Comparison of ENCODE assay signal across 39 cellular contexts in genomic region chr20:33042430-33042829, GRCh38. TPM values are rescaled to one million over a fixed set of nuclear protein-coding genes. Genes with fewer than 3 reads are reported as not detected.
"Had no signal": no experiment of that assay in that cellular context is flagged by ENCODE, and none has a peak within 500 bp of the region (broad histone marks: within the 10 kb centered on the region; RNA-seq: fewer than 3 reads in every experiment).

No MANE protein-coding gene starts in this region.

- H3K27me3 ChIP-seq: MG63 had no signal

- H3K4me3 ChIP-seq: MG63 had no signal

- H3K36me3 ChIP-seq: MG63 had no signal

- DNase-seq: Karpas-422, Kasumi-1, MG63, MM.1S, MV-4-11, NCI-H1048, NCI-H1092, NCI-H1092 treated with DMSO at 0.1 percent for 48 hours, NCI-H1105, NCI-H1105 treated with DMSO at 0.1 percent for 48 hours, NCI-H1417, NCI-H1417 treated with DMSO at 0.1 percent for 48 hours, NCI-H1436, NCI-H1436 treated with DMSO at 0.1 percent for 48 hours, NCI-H146, NCI-H1694, NCI-H1694 treated with DMSO at 0.1 percent for 48 hours, NCI-H187, NCI-H187 treated with DMSO at 0.1 percent for 48 hours, NCI-H1930, NCI-H2029, NCI-H2029 treated with DMSO at 0.1 percent for 48 hours, NCI-H2081, NCI-H2081 treated with DMSO at 0.1 percent for 48 hours, NCI-H2107, NCI-H2171, NCI-H2171 treated with DMSO at 0.1 percent for 48 hours, NCI-H2227 treated with DMSO at 0.1 percent for 48 hours, NCI-H226, NCI-H345, NCI-H446, NCI-H446 treated with DMSO at 0.1 percent for 48 hours, NCI-H510A, NCI-H510A treated with DMSO at 0.1 percent for 48 hours, NCI-H524 had no signal

- H3K9me3 ChIP-seq: MG63 had no signal

RNA-seq across cellular contexts. Expression of gene BPIFB6, which starts 11.0 kb away (rescaled TPM):
- total RNA-seq: LHCN-M2, M059J, MCF 10A, NCI-H460 had no signal

RNA-seq across cellular contexts. Expression of gene BPIFB3, which starts 11.3 kb away (rescaled TPM):
- total RNA-seq: LHCN-M2, M059J, MCF 10A, NCI-H460 had no signal

RNA-seq across cellular contexts. Expression of gene BPIFB2, which starts 34.9 kb away (rescaled TPM):
- total RNA-seq: LHCN-M2, M059J, MCF 10A, NCI-H460 had no signal

RNA-seq across cellular contexts. Expression of gene BPIFB4, which starts 37.0 kb away (rescaled TPM):
- total RNA-seq: LHCN-M2, M059J, MCF 10A, NCI-H460 had no signal

RNA-seq across cellular contexts. Expression of gene SUN5, which starts 38.2 kb away (rescaled TPM):
- total RNA-seq: LHCN-M2, M059J, MCF 10A, NCI-H460 had no signal
